9 cellular contexts compared by ENCODE assay signal in genomic region chr2:33476793-33477190, GRCh38. TPM values are rescaled to one million over a fixed set of nuclear protein-coding genes. Genes with fewer than 3 reads are reported as not detected.
DNase-seq lines count a peak whose midpoint lies in the region; ATAC-seq, FAIRE-seq and TF ChIP-seq lines count a peak whose summit lies in the region.
"Had no signal": no experiment of that assay in that cellular context is flagged by ENCODE, and none has a peak within 500 bp of the region (broad histone marks: within the 10 kb centered on the region; RNA-seq: fewer than 3 reads in every experiment).

No MANE protein-coding gene starts in this region.

- peak overlapping the region; percentile 74 to 85 (median 78); a peak in 21 of 22 replicates for H3K27ac ChIP-seq in BLaER1 treated with 17β-estradiol and CSF1 and Interleukin-3, amounts not matched to agents 10 nM and 100 nM
- H3K27ac ChIP-seq in OCI-LY1 (ENCODE audit: low read depth, low read length, poor library complexity, severe bottlenecking) = peak overlapping the region; percentile 97
- H3K27ac ChIP-seq in H1 (ENCODE audit: low read depth, low read length) = no peak overlapping the region
- H3K27ac ChIP-seq in neuronal stem cell (replicated peaks; ENCODE audit: low read length) = no peak overlapping the region

- H3K23ac ChIP-seq in H1 (ENCODE audit: insufficient read length) = no peak overlapping the region
- H3K23ac ChIP-seq in neuronal stem cell (ENCODE audit: low read depth, low read length, poor library complexity) = no peak overlapping the region

- no peak overlapping the region for H2BK5ac ChIP-seq in H1 (ENCODE audit: low read depth, low read length)
- H2BK5ac ChIP-seq in neuronal stem cell (ENCODE audit: low read length) = no peak overlapping the region

- H3K23me2 ChIP-seq in H1 (ENCODE audit: low read depth, low read length) = no peaks in the 10 kb centered on the region; the same call in 1 of the 2 replicates

- H2AK5ac ChIP-seq in H1 (ENCODE audit: low read depth, low read length) (no peak overlapping the region), neuronal stem cell (ENCODE audit: low read depth, low read length) (no peak overlapping the region)

- TF ChIP-seq EP300 in H1 (IDR thresholded peaks at IDR 0.05; ENCODE audit: borderline replicate concordance in 1 of 2, low read depth in 2 of 2, low read length in 2 of 2) = no peak

- H3K9me3 ChIP-seq in BLaER1 treated with 17β-estradiol and CSF1 and Interleukin-3, amounts not matched to agents 10 nM and 100 nM (replicated peaks in 1 of 11) = peaks cover 0 to 7% (median 0%) of the 10 kb centered on the region in 11 experiments; a peak in 1 of 22 replicates
- no peaks in the 10 kb centered on the region for H3K9me3 ChIP-seq in OCI-LY1 (ENCODE audit: low read length)
- peaks cover 0 to 7% of the 10 kb centered on the region in 2 experiments; a peak in 3 of 4 replicates for H3K9me3 ChIP-seq in H1 (ENCODE audit: insufficient read depth in 2 of 2, low read depth in 1 of 2, low read length in 1 of 2)
- peaks cover 3 to 5% of the 10 kb centered on the region in 2 donors for H3K9me3 ChIP-seq in neuronal stem cell (replicated peaks in 1 of 2; ENCODE audit: control insufficient read depth in 2 of 2, insufficient read depth in 1 of 2, low read depth in 1 of 2, low read length in 2 of 2)

- no peak for ATAC-seq in GM18858 (IDR thresholded peaks at IDR 0.05; ENCODE audit: unreplicated experiment)
- no peak for ATAC-seq in GM19452 (IDR thresholded peaks at IDR 0.05; ENCODE audit: unreplicated experiment)

- H3K18ac ChIP-seq in H1 (ENCODE audit: extremely low read depth, low read length) (no peak overlapping the region), neuronal stem cell (ENCODE audit: low read length) (no peak overlapping the region)

- no peaks in the 10 kb centered on the region for H3K79me1 ChIP-seq in H1 (ENCODE audit: low read depth, low read length)
- H3K79me1 ChIP-seq in neuronal stem cell (ENCODE audit: low read depth, low read length) = no peaks in the 10 kb centered on the region

- H3K9me2 ChIP-seq in OCI-LY1 (ENCODE audit: low read depth, low read length) = no peaks in the 10 kb centered on the region

- peak overlapping the region; percentile 67 to 84 (median 78) for H3K9ac ChIP-seq in BLaER1 treated with 17β-estradiol and CSF1 and Interleukin-3, amounts not matched to agents 10 nM and 100 nM
- H3K9ac ChIP-seq in OCI-LY1 (ENCODE audit: low read length) (peak overlapping the region; percentile 84), H1 (replicated peaks in 1 of 4; ENCODE audit: extremely low read depth in 1 of 4, low read depth in 3 of 4, low read length in 3 of 4) (no peak overlapping the region), neuronal stem cell (ENCODE audit: low read depth, low read length, poor library complexity) (no peak overlapping the region)

- no peak overlapping the region for H2BK120ac ChIP-seq in H1 (replicated peaks; ENCODE audit: low read depth, low read length)
- H2BK120ac ChIP-seq in neuronal stem cell (ENCODE audit: low read depth, low read length) = no peak overlapping the region

- no peak overlapping the region for H2BK12ac ChIP-seq in H1 (ENCODE audit: low read depth, low read length)
- no peak overlapping the region for H2BK12ac ChIP-seq in neuronal stem cell (ENCODE audit: low read length)

- H3K36me3 ChIP-seq in BLaER1 treated with 17β-estradiol and CSF1 and Interleukin-3, amounts not matched to agents 10 nM and 100 nM = no peaks in the 10 kb centered on the region
- H3K36me3 ChIP-seq in OCI-LY1 (ENCODE audit: insufficient read depth, low read length) (peaks cover 10% of the 10 kb centered on the region), H1 (ENCODE audit: control insufficient read depth in 2 of 4, insufficient read depth in 4 of 4, low read length in 3 of 4) (no peaks in the 10 kb centered on the region), neuronal stem cell (replicated peaks in 1 of 2; ENCODE audit: control insufficient read depth in 2 of 2, insufficient read depth in 2 of 2, low read length in 2 of 2) (no peaks in the 10 kb centered on the region)

- H3K79me2 ChIP-seq in OCI-LY1 (ENCODE audit: insufficient read depth, low read length) (peaks cover 17% of the 10 kb centered on the region), H1 (ENCODE audit: control insufficient read depth in 1 of 2, insufficient read depth in 2 of 2, low read length in 2 of 2) (no peaks in the 10 kb centered on the region)

- TF ChIP-seq CTCF in OCI-LY1 (IDR thresholded peaks at IDR 0.05; ENCODE audit: low read length) = no peak
- TF ChIP-seq CTCF in H1 (IDR thresholded peaks at IDR 0.05; ENCODE audit: control extremely low read depth in 1 of 3, insufficient read depth in 1 of 3, low read depth in 1 of 3, low read length in 3 of 3) = no peak

- H4K8ac ChIP-seq in H1 (ENCODE audit: extremely low read depth, insufficient read depth, low read length) (no peak overlapping the region), neuronal stem cell (ENCODE audit: low read depth, low read length) (no peak overlapping the region)

- 73% methylated on average over 4 of the region's 4 CpGs; no CpG with 5 or more reads in 1 of the 2 experiments for WGBS in H1 (ENCODE audit: extremely low coverage in 1 of 2, insufficient coverage in 1 of 2, insufficient read length in 1 of 2, insufficient replicate concordance in 2 of 2, low coverage in 1 of 2, low lambda C conversion rate in 2 of 2, missing lambda C conversion rate in 1 of 2), 2 experiments
- WGBS in neuronal stem cell (ENCODE audit: extremely low coverage in 2 of 2, insufficient read length in 2 of 2, insufficient replicate concordance in 1 of 2), 2 donors = no CpG with 5 or more reads among the region's 4 CpGs

- peak overlapping the region; percentile 83 to 96 (median 88) for H3K4me2 ChIP-seq in BLaER1 treated with 17β-estradiol and CSF1 and Interleukin-3, amounts not matched to agents 10 nM and 100 nM
- H3K4me2 ChIP-seq in OCI-LY1 (ENCODE audit: low read length) = peak overlapping the region; percentile 98
- H3K4me2 ChIP-seq in H1 (ENCODE audit: insufficient read depth in 1 of 2, low read depth in 2 of 2, low read length in 2 of 2) = peak overlapping the region in 1 of 2 experiments; percentile 25; a peak in 2 of 4 replicates
- no peak overlapping the region for H3K4me2 ChIP-seq in neuronal stem cell (ENCODE audit: insufficient read depth, low read length, poor library complexity, severe bottlenecking)

- no peak for FAIRE-seq in H1 (lab: Jason Lieb, UNC)
- FAIRE-seq: colon had no signal

- no peak for TF ChIP-seq POLR2A in H1 (IDR thresholded peaks at IDR 0.05; ENCODE audit: control extremely low read depth in 1 of 2, low read depth in 2 of 2, low read length in 2 of 2)

- H2BK15ac ChIP-seq in H1 (ENCODE audit: low read length) (no peak overlapping the region), neuronal stem cell (ENCODE audit: low read length) (no peak overlapping the region)

- H3F3A ChIP-seq in OCI-LY1 (ENCODE audit: insufficient read depth, low read length) = no peaks in the 10 kb centered on the region

- peak overlapping the region; percentile 57 to 79 (median 68) for H3K4me3 ChIP-seq in BLaER1 treated with 17β-estradiol and CSF1 and Interleukin-3, amounts not matched to agents 10 nM and 100 nM
- H3K4me3 ChIP-seq in OCI-LY1 (ENCODE audit: low read depth, low read length, poor library complexity, severe bottlenecking) = peak overlapping the region; percentile 71
- H3K4me3 ChIP-seq in H1 (ENCODE audit: extremely low read depth in 1 of 4, insufficient read depth in 2 of 4, low read depth in 3 of 4, low read length in 4 of 4) = no peak overlapping the region
- H3K4me3 ChIP-seq in neuronal stem cell (ENCODE audit: low read length in 2 of 2) = no peak overlapping the region

- H3K56ac ChIP-seq in H1 (replicated peaks; ENCODE audit: insufficient read length, low read depth, low read length) = no peak overlapping the region

- no peaks in the 10 kb centered on the region for H3K27me3 ChIP-seq in BLaER1 treated with 17β-estradiol and CSF1 and Interleukin-3, amounts not matched to agents 10 nM and 100 nM
- no peaks in the 10 kb centered on the region for H3K27me3 ChIP-seq in OCI-LY1 (ENCODE audit: insufficient read depth, low read length)
- H3K27me3 ChIP-seq in H1 (replicated peaks in 1 of 4; ENCODE audit: control insufficient read depth in 3 of 4, extremely low read depth in 1 of 4, insufficient read depth in 3 of 4, low read length in 3 of 4) = no peaks in the 10 kb centered on the region; a peak in 1 of 7 replicates
- peaks cover 0 to 7% (median 0%) of the 10 kb centered on the region in 3 experiments for H3K27me3 ChIP-seq in neuronal stem cell (ENCODE audit: control insufficient read depth in 3 of 3, insufficient read depth in 3 of 3, low read depth in 1 of 3, low read length in 3 of 3)

- H4K20me1 ChIP-seq in BLaER1 treated with 17β-estradiol and CSF1 and Interleukin-3, amounts not matched to agents 10 nM and 100 nM = no peaks in the 10 kb centered on the region
- no peaks in the 10 kb centered on the region for H4K20me1 ChIP-seq in OCI-LY1 (ENCODE audit: insufficient read depth, low read length)
- H4K20me1 ChIP-seq in H1 (replicated peaks in 1 of 2; ENCODE audit: control insufficient read depth in 1 of 2, insufficient read depth in 2 of 2, low read length in 2 of 2) = no peaks in the 10 kb centered on the region

- H2AFZ ChIP-seq in OCI-LY1 (ENCODE audit: low read length) (no peak overlapping the region), H1 (ENCODE audit: low read length) (peak overlapping the region; percentile 99), neuronal stem cell (ENCODE audit: low read length) (peak overlapping the region; percentile 89)

- H4K5ac ChIP-seq in H1 (ENCODE audit: insufficient read length, low read depth, low read length) = no peak overlapping the region

- no peak overlapping the region for H3K4ac ChIP-seq in H1 (replicated peaks; ENCODE audit: insufficient read length, low read depth, low read length)
- no peak overlapping the region for H3K4ac ChIP-seq in neuronal stem cell (ENCODE audit: low read length)

- peaks cover 23 to 42% (median 32%) of the 10 kb centered on the region in 10 experiments for H3K4me1 ChIP-seq in BLaER1 treated with 17β-estradiol and CSF1 and Interleukin-3, amounts not matched to agents 10 nM and 100 nM
- H3K4me1 ChIP-seq in OCI-LY1 (ENCODE audit: insufficient read depth, low read length, severe bottlenecking) (peaks cover 42% of the 10 kb centered on the region), H1 (replicated peaks in 1 of 4; ENCODE audit: control insufficient read depth in 3 of 4, insufficient read depth in 4 of 4, low read length in 3 of 4) (peaks cover 0 to 8% (median 6%) of the 10 kb centered on the region in 4 experiments; a peak in 5 of 7 replicates), neuronal stem cell (ENCODE audit: control insufficient read depth in 2 of 2, insufficient read depth in 1 of 2, low read depth in 1 of 2, low read length in 2 of 2) (peaks cover 0 to 8% of the 10 kb centered on the region in 2 donors)

- no peak overlapping the region for H2BK20ac ChIP-seq in H1 (ENCODE audit: low read length)

- TF ChIP-seq RAD21 in H1 (IDR thresholded peaks at IDR 0.05 in 1 of 2, conservative IDR thresholded peaks at IDR 0.05 in 1 of 2; ENCODE audit: low read depth in 2 of 2, low read length in 2 of 2) = no peak

- H3K14ac ChIP-seq in H1 (ENCODE audit: insufficient read length) (no peak overlapping the region), neuronal stem cell (ENCODE audit: low read length) (no peak overlapping the region)

- POLR2A ChIA-PET in H1 (lab: Charles Lee; ENCODE audit: partially characterized antibody) = interaction anchor here (0.9 kb wide), 1 partner anchor 9 kb away, joined by 3 read pairs; no protein-coding TSS in a partner anchor

- H4K91ac ChIP-seq in H1 (replicated peaks; ENCODE audit: insufficient read length, low read length) (no peak overlapping the region), neuronal stem cell (ENCODE audit: low read depth, low read length, poor library complexity) (no peak overlapping the region)

- DNase-seq in H1 (ENCODE audit: low read depth in 1 of 2, low spot score in 2 of 2) (no peak), neuronal stem cell (ENCODE audit: low spot score) (no peak), D341Med (ENCODE audit: low spot score) (no peak), NCI-H69 (lab: John Stamatoyannopoulos, UW) (no peak)

- CTCF ChIA-PET in H1 (lab: Charles Lee; ENCODE audit: partially characterized antibody) = interaction anchor here (1.1 to 2.7 kb wide), 13 partner anchors 11 to 711 kb away, joined by 3 to 11 read pairs (median 5); no protein-coding TSS in a partner anchor

RNA-seq across cellular contexts. Expression of gene RASGRP3, which starts 0.3 kb away (rescaled TPM):
- not detected in 2 replicates for total RNA-seq in H1 (2021; fragmentation: NEBNext Ultra II Directional; extraction: Animal tissue kit (Norgen Biotek cat#: 25700))
- 0.06 TPM in 2 replicates for polyA plus RNA-seq in H1 (2011; rRNA removed)
- polyA plus RNA-seq in H1 (2011; cell fraction: cytosol; rRNA removed) = 0.14 TPM
- polyA plus RNA-seq in H1 (2011; cell fraction: nucleus; rRNA removed) = 0.09 TPM
- polyA plus RNA-seq in H1 (2012, experiment 1 of 2) = 0.06 to 0.47 TPM (median 0.23 TPM) in 4 replicates
- polyA plus RNA-seq in H1 (2012, experiment 2 of 2) = not detected
- polyA plus RNA-seq in H1 (2013, experiment 1 of 2) = 0.26 TPM
- 0.18 TPM for polyA plus RNA-seq in H1 (2013, experiment 2 of 2)
- 0.05 and 0.35 TPM in 2 replicates for polyA minus RNA-seq in H1 (2011; rRNA and poly(A)+ RNA removed)
- 0.22 TPM for polyA minus RNA-seq in H1 (2011; cell fraction: cytosol; rRNA and poly(A)+ RNA removed)
- 0.90 TPM for polyA minus RNA-seq in H1 (2011; cell fraction: nucleus; rRNA and poly(A)+ RNA removed)
- 0.01 TPM for polyA plus RNA-seq in neuronal stem cell (2013, experiment 1 of 2)
- polyA plus RNA-seq in neuronal stem cell (2013, experiment 2 of 2) = not detected

Comparison
In these comparisons a context has a peak if more than half of its experiments do, and no peak if none do; other contexts are left out.
1. H3K27ac ChIP-seq: peak in BLaER1 treated with 17β-estradiol and CSF1 and Interleukin-3, amounts not matched to agents 10 nM and 100 nM (11 of 11) and OCI-LY1 (single experiment); none in H1 (single experiment) and neuronal stem cell (single experiment).
2. H3K4me3 ChIP-seq: peak in BLaER1 treated with 17β-estradiol and CSF1 and Interleukin-3, amounts not matched to agents 10 nM and 100 nM (10 of 10) and OCI-LY1 (single experiment); none in H1 (0 of 4) and neuronal stem cell (0 of 2).
3. H3K9ac ChIP-seq: peak in BLaER1 treated with 17β-estradiol and CSF1 and Interleukin-3, amounts not matched to agents 10 nM and 100 nM (11 of 11) and OCI-LY1 (single experiment); none in H1 (0 of 4) and neuronal stem cell (single experiment).